Comparison of ENCODE assay signal across 10 cellular contexts in the genomic region with DNA sequence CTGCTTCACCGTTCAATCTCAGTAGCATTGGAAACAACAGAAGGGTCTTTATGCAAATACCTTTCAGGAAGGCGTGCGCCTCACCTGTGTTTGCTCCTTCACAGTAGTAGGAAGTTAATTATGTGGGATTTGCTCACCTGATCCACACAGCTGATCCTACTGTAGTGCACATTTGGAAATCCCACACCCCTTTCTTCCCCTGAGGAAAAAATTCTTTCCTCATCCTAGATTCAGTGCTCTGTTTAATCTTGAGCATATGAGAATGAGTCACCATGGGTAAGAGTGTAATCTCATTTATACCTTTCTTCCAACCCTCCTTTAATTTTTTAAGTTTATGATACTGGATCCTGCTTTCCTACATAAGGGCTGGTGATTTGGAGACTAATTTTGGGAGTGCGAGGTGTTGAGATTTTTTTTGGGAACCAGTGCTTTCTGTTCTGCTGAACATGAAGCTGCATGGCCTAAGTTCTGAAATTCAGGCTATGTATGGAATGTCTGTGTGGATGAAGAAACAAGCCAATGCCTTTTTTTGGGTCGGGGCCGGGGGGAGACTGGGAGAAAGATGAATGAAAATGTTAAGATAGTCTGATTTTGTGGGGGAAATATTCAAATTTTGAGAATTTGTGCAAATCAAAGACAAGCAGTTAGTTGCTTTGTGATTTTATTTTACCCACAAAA. TPM values are rescaled to one million over a fixed set of nuclear protein-coding genes. Genes with fewer than 3 reads are reported as not detected.
DNase-seq lines count a peak whose midpoint lies in the region; FAIRE-seq and TF ChIP-seq lines count a peak whose summit lies in the region.
"Had no signal": no experiment of that assay in that cellular context is flagged by ENCODE, and none has a peak within 500 bp of the region (broad histone marks: within the 10 kb centered on the region; RNA-seq: fewer than 3 reads in every experiment).

No MANE protein-coding gene starts in this region.

- TF ChIP-seq RAD21 in H1 (IDR thresholded peaks at IDR 0.05 in 1 of 2, conservative IDR thresholded peaks at IDR 0.05 in 1 of 2; ENCODE audit: low read depth in 2 of 2, low read length in 2 of 2), result no peak

- WGBS in H1 (ENCODE audit: extremely low coverage in 1 of 2, insufficient coverage in 1 of 2, insufficient read length in 1 of 2, insufficient replicate concordance in 2 of 2, low coverage in 1 of 2, low lambda C conversion rate in 2 of 2, missing lambda C conversion rate in 1 of 2), 2 experiments, result 59% methylated on average over 6 of the region's 6 CpGs; no CpG with 5 or more reads in 1 of the 2 experiments

- peaks cover 0 to 58% of the 10 kb centered on the region in 2 experiments; a peak in 2 of 4 replicates for H3K79me2 ChIP-seq in H1 (ENCODE audit: control insufficient read depth in 1 of 2, insufficient read depth in 2 of 2, low read length in 2 of 2)

- no peaks in the 10 kb centered on the region for H3K23me2 ChIP-seq in H1 (ENCODE audit: low read depth, low read length)

- TF ChIP-seq POLR2A in H1 (IDR thresholded peaks at IDR 0.05; ENCODE audit: control extremely low read depth in 1 of 2, low read depth in 2 of 2, low read length in 2 of 2), result no peak

- no peak overlapping the region for H2AK5ac ChIP-seq in H1 (ENCODE audit: low read depth, low read length)

- H3K4me2 ChIP-seq in H1 (ENCODE audit: insufficient read depth in 1 of 2, low read depth in 2 of 2, low read length in 2 of 2), result peak overlapping the region; percentile 30 to 47; a peak in 3 of 4 replicates

- H2BK20ac ChIP-seq in H1 (ENCODE audit: low read length), result 0 out of 2 replicates have a peak overlapping the region, but pooled peaks have one; percentile 52

- no peak overlapping the region for H4K8ac ChIP-seq in H1 (ENCODE audit: extremely low read depth, insufficient read depth, low read length)

- CTCF ChIA-PET in A673 (lab: Charles Lee), result no interaction called here
- CTCF ChIA-PET in H1 (lab: Charles Lee; ENCODE audit: partially characterized antibody), result interaction anchor here (1.3 kb wide), 1 partner anchor 15 kb away, joined by 3 read pairs; no protein-coding TSS in a partner anchor

- H2BK120ac ChIP-seq in H1 (replicated peaks; ENCODE audit: low read depth, low read length), result no peak overlapping the region

- no peaks in the 10 kb centered on the region for H3K9me3 ChIP-seq in A673 (ENCODE audit: low read depth, low read length, poor library complexity, severe bottlenecking)
- H3K9me3 ChIP-seq in H1 (ENCODE audit: insufficient read depth in 2 of 2, low read depth in 1 of 2, low read length in 1 of 2), result no peaks in the 10 kb centered on the region
- no peaks in the 10 kb centered on the region for H3K9me3 ChIP-seq in muscle layer of colon (ENCODE audit: low read length)

- TF ChIP-seq EP300 in H1 (IDR thresholded peaks at IDR 0.05; ENCODE audit: borderline replicate concordance in 1 of 2, low read depth in 2 of 2, low read length in 2 of 2), result no peak

- no peaks in the 10 kb centered on the region; the same call in 1 of the 2 replicates for H3K79me1 ChIP-seq in H1 (ENCODE audit: low read depth, low read length)

- no peak overlapping the region for H3K23ac ChIP-seq in H1 (ENCODE audit: insufficient read length)

- H3K9ac ChIP-seq in H1 (replicated peaks in 1 of 4; ENCODE audit: extremely low read depth in 1 of 4, low read depth in 3 of 4, low read length in 3 of 4) (no peak overlapping the region), muscle layer of colon (ENCODE audit: low read length) (no peak overlapping the region)

- TF ChIP-seq CTCF in A673 (conservative IDR thresholded peaks at IDR 0.05; ENCODE audit: low read depth, low read length) (no peak), H1 (IDR thresholded peaks at IDR 0.05; ENCODE audit: control extremely low read depth in 1 of 3, insufficient read depth in 1 of 3, low read depth in 1 of 3, low read length in 3 of 3) (no peak)

- no peak overlapping the region for H4K91ac ChIP-seq in H1 (replicated peaks; ENCODE audit: insufficient read length, low read length)

- no peak overlapping the region for H3K56ac ChIP-seq in H1 (replicated peaks; ENCODE audit: insufficient read length, low read depth, low read length)

- H4K5ac ChIP-seq in H1 (ENCODE audit: insufficient read length, low read depth, low read length), result peak overlapping the region; percentile 71

- POLR2A ChIA-PET in A673 (lab: Charles Lee; ENCODE audit: low non-redundant PET) (interaction anchor here (0.6 kb wide), 1 partner anchor 11 kb away, joined by 3 read pairs; no protein-coding TSS in a partner anchor), H1 (lab: Charles Lee; ENCODE audit: partially characterized antibody) (interaction anchor here (0.7 to 1.1 kb wide), 2 partner anchors 19 to 156 kb away, joined by 3 read pairs; a partner anchor contains a TSS)

- H3K27me3 ChIP-seq in A673 (replicated peaks; ENCODE audit: insufficient read depth, low read depth, low read length, poor library complexity) (no peaks in the 10 kb centered on the region), H1 (replicated peaks in 1 of 4; ENCODE audit: control insufficient read depth in 3 of 4, extremely low read depth in 1 of 4, insufficient read depth in 3 of 4, low read length in 3 of 4) (no peaks in the 10 kb centered on the region), muscle layer of colon (ENCODE audit: control insufficient read depth in 1 of 2, insufficient read depth in 2 of 2, low read length in 2 of 2) (no peaks in the 10 kb centered on the region)

- no peak overlapping the region for H2BK15ac ChIP-seq in H1 (ENCODE audit: low read length)

- intact Hi-C loops in A673 (cut with micrococcal nuclease; ENCODE audit: unreplicated experiment), result no loop called here

- H3K18ac ChIP-seq in H1 (ENCODE audit: extremely low read depth, low read length), result no peak overlapping the region

- H4K20me1 ChIP-seq in H1 (replicated peaks in 1 of 2; ENCODE audit: control insufficient read depth in 1 of 2, insufficient read depth in 2 of 2, low read length in 2 of 2), result peaks cover 0 to 3% of the 10 kb centered on the region in 2 experiments

- H3K4me3 ChIP-seq in A673 (ENCODE audit: low read depth, low read length, poor library complexity, severe bottlenecking) (no peak overlapping the region), H1 (ENCODE audit: extremely low read depth in 1 of 4, insufficient read depth in 2 of 4, low read depth in 3 of 4, low read length in 4 of 4) (peak overlapping the region in 1 of 4 experiments; percentile 4; a peak in 1 of 8 replicates), muscle layer of colon (ENCODE audit: low read depth in 1 of 2, low read length in 2 of 2) (no peak overlapping the region)

- peak overlapping the region; percentile 10; the same call in 1 of the 2 replicates for H2BK12ac ChIP-seq in H1 (ENCODE audit: low read depth, low read length)

- no peak overlapping the region for H3K4ac ChIP-seq in H1 (replicated peaks; ENCODE audit: insufficient read length, low read depth, low read length)

- H3K14ac ChIP-seq in H1 (ENCODE audit: insufficient read length), result no peak overlapping the region

- no TSS peak for BruUV-seq in A673 (replicated peaks; lab: Mats Ljungman, UMichigan)

- no peak for DNase-seq in A673 (ENCODE audit: low spot score)
- DNase-seq in LHCN-M2 (ENCODE audit: low read depth), result peak; percentile 17
- DNase-seq in H1 (ENCODE audit: low read depth in 1 of 2, low spot score in 2 of 2), result no peak
- no peak for DNase-seq in NCI-H2029 (lab: John Stamatoyannopoulos, UW)
- no peak for DNase-seq in anterior cingulate cortex (lab: John Stamatoyannopoulos, UW)
- DNase-seq in SK-N-DZ (ENCODE audit: low spot score), result no peak
- no peak for DNase-seq in NCI-H2171 treated with DMSO at 0.1 percent for 48 hours (lab: John Stamatoyannopoulos, UW)
- DNase-seq: activated CD4-positive, alpha-beta memory T cell treated with anti-CD3 and anti-CD28 coated beads for 36 hours; AML-193 had no signal

- peak; percentile 74 for FAIRE-seq in H1 (lab: Jason Lieb, UNC)

- peaks cover 90% of the 10 kb centered on the region for H3K4me1 ChIP-seq in A673 (ENCODE audit: insufficient read depth, low read length, poor library complexity, severe bottlenecking)
- H3K4me1 ChIP-seq in H1 (replicated peaks in 1 of 4; ENCODE audit: control insufficient read depth in 3 of 4, insufficient read depth in 4 of 4, low read length in 3 of 4), result peaks cover 6 to 28% (median 24%) of the 10 kb centered on the region in 4 experiments
- peaks cover 83% of the 10 kb centered on the region for H3K4me1 ChIP-seq in muscle layer of colon (ENCODE audit: insufficient read depth, low read length)

- H2AFZ ChIP-seq in H1 (ENCODE audit: low read length), result no peak overlapping the region

- H3K27ac ChIP-seq in A673 (ENCODE audit: low read depth, low read length, poor library complexity, severe bottlenecking) (peak overlapping the region; percentile 41), H1 (ENCODE audit: low read depth, low read length) (peak overlapping the region; percentile 12; the same call in 1 of the 2 replicates), muscle layer of colon (ENCODE audit: low read depth, low read length) (peak overlapping the region; percentile 9)

- no peak overlapping the region for H2BK5ac ChIP-seq in H1 (ENCODE audit: low read depth, low read length)

- H3K36me3 ChIP-seq in A673 (ENCODE audit: insufficient read depth, low read length, poor library complexity, severe bottlenecking) (no peaks in the 10 kb centered on the region), H1 (ENCODE audit: control insufficient read depth in 2 of 4, insufficient read depth in 4 of 4, low read length in 3 of 4) (no peaks in the 10 kb centered on the region), muscle layer of colon (ENCODE audit: insufficient read depth, low read length) (no peaks in the 10 kb centered on the region)

TF ChIP-seq in H1, 55 proteins besides CTCF, POLR2A, EP300 and RAD21 (continues in another document):
- TF ChIP-seq BCL11A (IDR thresholded peaks at IDR 0.05; ENCODE audit: low read depth in 2 of 2, low read length in 2 of 2) (no peak), JUND (IDR thresholded peaks at IDR 0.05; ENCODE audit: low read length) (no peak), TEAD4 (IDR thresholded peaks at IDR 0.05; ENCODE audit: low read depth, low read length) (peak; percentile 77)

RNA-seq across cellular contexts. Expression of a gene that starts 19.0 kb away (rescaled TPM):
- 27.6 and 32.8 TPM in 2 replicates for total RNA-seq in A673 (2021)
- 3.6 and 5.9 TPM in 2 replicates for total RNA-seq in LHCN-M2 (2014; rRNA removed)
- 1.9 TPM for polyA plus RNA-seq in LHCN-M2 (2012)
- 19.1 and 21.3 TPM in 2 replicates for total RNA-seq in H1 (2021; fragmentation: NEBNext Ultra II Directional; extraction: Animal tissue kit (Norgen Biotek cat#: 25700))
- 4.9 and 6.8 TPM in 2 replicates for polyA plus RNA-seq in H1 (2011; rRNA removed)
- 5.8 TPM for polyA plus RNA-seq in H1 (2011; cell fraction: cytosol; rRNA removed)
- 8.2 TPM for polyA plus RNA-seq in H1 (2011; cell fraction: nucleus; rRNA removed)
- polyA plus RNA-seq in H1 (2012, experiment 1 of 2), result 5.6 to 11.7 TPM (median 7.9 TPM) in 4 replicates
- polyA plus RNA-seq in H1 (2012, experiment 2 of 2), result 0.89 TPM
- 10.7 TPM for polyA plus RNA-seq in H1 (2013, experiment 1 of 2)
- polyA plus RNA-seq in H1 (2013, experiment 2 of 2), result 12.0 TPM
- 24.5 and 30.2 TPM in 2 replicates for polyA minus RNA-seq in H1 (2011; rRNA and poly(A)+ RNA removed)
- 7.3 TPM for polyA minus RNA-seq in H1 (2011; cell fraction: cytosol; rRNA and poly(A)+ RNA removed)
- polyA minus RNA-seq in H1 (2011; cell fraction: nucleus; rRNA and poly(A)+ RNA removed), result 41.7 TPM
- 6.3 and 6.6 TPM in 2 replicates for polyA plus RNA-seq in SK-N-DZ (2014; cell fraction: cytosol; rRNA removed)
- 7.7 and 13.0 TPM in 2 replicates for polyA plus RNA-seq in SK-N-DZ (2014; cell fraction: nucleus; rRNA removed)
